In genomic region chr2:111185496-111186022, GRCh38 we compare ENCODE assay signal across 15 cellular contexts.
DNase-seq lines count a peak whose midpoint lies in the region; FAIRE-seq and TF ChIP-seq lines count a peak whose summit lies in the region.
"Had no signal": no experiment of that assay in that cellular context is flagged by ENCODE, and none has a peak within 500 bp of the region (broad histone marks: within the 10 kb centered on the region; RNA-seq: fewer than 3 reads in every experiment).

No MANE protein-coding gene starts in this region.

- WGBS in hepatocyte (ENCODE audit: low lambda C conversion rate, missing lambda C conversion rate): 52% methylated on average over 9 of the region's 9 CpGs
- WGBS in small intestine, 3 donors: 15 to 61% (median 17%) methylated on average over 9 of the region's 9 CpGs

- H3K79me2 ChIP-seq in hepatocyte: no peaks in the 10 kb centered on the region

- H3K4me2 ChIP-seq in hepatocyte: peak overlapping the region; percentile 28

- no peak overlapping the region for H2AFZ ChIP-seq in hepatocyte

- H3K27me3 ChIP-seq in hepatocyte (no peaks in the 10 kb centered on the region), small intestine (ENCODE audit: control insufficient read depth in 2 of 2, insufficient read depth in 2 of 2, low read length in 2 of 2) (no peaks in the 10 kb centered on the region)

- FAIRE-seq in small intestine (lab: Jason Lieb, UNC) (no peak), urothelium cell line (lab: Jason Lieb, UNC) (no peak), GM12892 (lab: Jason Lieb, UNC) (no peak)

- no peaks in the 10 kb centered on the region for H3K9me3 ChIP-seq in hepatocyte (ENCODE audit: low read depth)
- no peaks in the 10 kb centered on the region for H3K9me3 ChIP-seq in small intestine (ENCODE audit: control insufficient read depth, low read depth)
- H3K9me3 ChIP-seq: neutrophil had no signal

- H3K4me3 ChIP-seq in hepatocyte (no peak overlapping the region), small intestine (ENCODE audit: low read depth in 1 of 2, low read length in 2 of 2) (no peak overlapping the region)

- TF ChIP-seq POLR2A in GM12892 (IDR thresholded peaks at IDR 0.05; ENCODE audit: low read depth, low read length): no peak

- peak overlapping the region; percentile 89 for H3K27ac ChIP-seq in hepatocyte
- peak overlapping the region; percentile 50 to 88 for H3K27ac ChIP-seq in small intestine (ENCODE audit: low read depth in 1 of 2, low read length in 1 of 2)
- H3K27ac ChIP-seq: C4-2B, neutrophil had no signal

- H3K36me3 ChIP-seq in hepatocyte (replicated peaks; ENCODE audit: insufficient read depth, low read depth) (no peaks in the 10 kb centered on the region), small intestine (ENCODE audit: control insufficient read depth in 2 of 2, insufficient read depth in 2 of 2, low read length in 2 of 2) (no peaks in the 10 kb centered on the region)
- H3K36me3 ChIP-seq: neutrophil had no signal

- H4K20me1 ChIP-seq in hepatocyte (ENCODE audit: insufficient read depth, poor library complexity, severe bottlenecking): no peaks in the 10 kb centered on the region

- DNase-seq in HuH-7 (ENCODE audit: low spot score) (peak; percentile 66), NCI-H774 (lab: John Stamatoyannopoulos, UW) (peak; percentile 20), hepatocyte (ENCODE audit: low spot score) (peak; percentile 71), small intestine (peak; percentile 98), urothelium cell line (ENCODE audit: low spot score) (no peak), GM12892 (ENCODE audit: insufficient read length) (no peak), hepatic stellate cell (ENCODE audit: low spot score) (no peak), NCI-H524 treated with DMSO at 0.1 percent for 48 hours (lab: John Stamatoyannopoulos, UW) (no peak)
- DNase-seq: activated CD4-positive, alpha-beta memory T cell treated with anti-CD3 and anti-CD28 coated beads for 36 hours; activated naive CD4-positive, alpha-beta T cell treated with anti-CD3 and anti-CD28 coated beads, Interleukin-2, amount 10 ng/mL, durations not matched to agents 7 days and 5 days; stimulated activated CD4-positive, alpha-beta T cell treated with anti-CD3 and anti-CD28 coated beads, Interleukin-2, amount 100 ng/mL, for 24 hours; stimulated activated naive CD4-positive, alpha-beta T cell treated with Interleukin-2 at 50 U/mL for 16 hours; T-helper 1 cell had no signal

- no peaks in the 10 kb centered on the region for H3K9me2 ChIP-seq in hepatocyte (replicated peaks; ENCODE audit: insufficient read depth)

- no peak for TF ChIP-seq CTCF in hepatocyte (IDR thresholded peaks at IDR 0.05; ENCODE audit: poor library complexity)

- peaks cover 17% of the 10 kb centered on the region for H3K4me1 ChIP-seq in hepatocyte (ENCODE audit: insufficient read depth)
- peaks cover 0 to 18% of the 10 kb centered on the region in 2 donors for H3K4me1 ChIP-seq in small intestine (ENCODE audit: control insufficient read depth in 2 of 2, insufficient read depth in 1 of 2, low read depth in 1 of 2, low read length in 1 of 2)

Comparison
In these comparisons a context has a peak if more than half of its experiments do, and no peak if none do; other contexts are left out.
1. DNase-seq: peak in HuH-7 (single experiment), NCI-H774 (single experiment), hepatocyte (single experiment) and small intestine (single experiment); none in urothelium cell line (single experiment), GM12892 (single experiment), hepatic stellate cell (single experiment) and NCI-H524 treated with DMSO at 0.1 percent for 48 hours (single experiment).